10 cellular contexts compared by ENCODE assay signal in genomic region chr6:136592930-136593673, GRCh38. TPM values are rescaled to one million over a fixed set of nuclear protein-coding genes. Genes with fewer than 3 reads are reported as not detected.
DNase-seq lines count a peak whose midpoint lies in the region; ATAC-seq and FAIRE-seq lines count a peak whose summit lies in the region.
"Had no signal": no experiment of that assay in that cellular context is flagged by ENCODE, and none has a peak within 500 bp of the region (broad histone marks: within the 10 kb centered on the region; RNA-seq: fewer than 3 reads in every experiment).

No MANE protein-coding gene starts in this region.

- H3K27ac Mint-ChIP-seq in activated naive CD8-positive, alpha-beta T cell treated with anti-CD3 and anti-CD28 coated beads for 36 hours = peak overlapping the region; percentile 90

- no peak for FAIRE-seq in HTR-8/SVneo (lab: Jason Lieb, UNC)
- FAIRE-seq: pancreas had no signal

- peaks cover 19% of the 10 kb centered on the region for H3K4me1 Mint-ChIP-seq in activated naive CD8-positive, alpha-beta T cell treated with anti-CD3 and anti-CD28 coated beads for 36 hours

- H3K9me3 Mint-ChIP-seq in activated naive CD8-positive, alpha-beta T cell treated with anti-CD3 and anti-CD28 coated beads for 36 hours = peaks cover 4% of the 10 kb centered on the region

- H3K27me3 Mint-ChIP-seq in activated naive CD8-positive, alpha-beta T cell treated with anti-CD3 and anti-CD28 coated beads for 36 hours = no peaks in the 10 kb centered on the region

- H3K36me3 Mint-ChIP-seq in activated naive CD8-positive, alpha-beta T cell treated with anti-CD3 and anti-CD28 coated beads for 36 hours = peaks cover 47% of the 10 kb centered on the region

- H3K4me3 Mint-ChIP-seq in activated naive CD8-positive, alpha-beta T cell treated with anti-CD3 and anti-CD28 coated beads for 36 hours = no peak overlapping the region

- DNase-seq in AG08395 (ENCODE audit: low spot score) = peak; percentile 10
- DNase-seq in HCEC 1CT = peak; percentile 77
- no peak for DNase-seq in activated naive CD8-positive, alpha-beta T cell treated with anti-CD3 and anti-CD28 coated beads for 36 hours
- DNase-seq in iris pigment epithelial cell (ENCODE audit: low read depth) = peak; percentile 85
- no peak for DNase-seq in RKO (ENCODE audit: low spot score)
- no peak for DNase-seq in HTR-8/SVneo (ENCODE audit: insufficient read length, low spot score)
- DNase-seq: activated CD4-positive, alpha-beta T cell treated with anti-CD3 and anti-CD28 coated beads for 1 hour had no signal

- no peak for ATAC-seq in HG02885 (IDR thresholded peaks at IDR 0.05; ENCODE audit: poor library complexity, unreplicated experiment)
- ATAC-seq in HG03039 (IDR thresholded peaks at IDR 0.05; ENCODE audit: unreplicated experiment) = no peak

RNA-seq across cellular contexts. Expression of gene MAP7, which starts 42.9 kb away (rescaled TPM):
- total RNA-seq in activated naive CD8-positive, alpha-beta T cell treated with anti-CD3 and anti-CD28 coated beads for 36 hours = 1 to 10 TPM in 1 of 2 experiments, under 1 TPM in 1; 0.78 to 1.0 TPM

Comparison
In these comparisons a context has a peak if more than half of its experiments do, and no peak if none do; other contexts are left out.
1. DNase-seq: peak in AG08395 (single experiment), HCEC 1CT (single experiment) and iris pigment epithelial cell (single experiment); none in activated naive CD8-positive, alpha-beta T cell treated with anti-CD3 and anti-CD28 coated beads for 36 hours (single experiment), RKO (single experiment) and HTR-8/SVneo (single experiment).